ENCODE assay signal across 31 cellular contexts in the genomic region with DNA sequence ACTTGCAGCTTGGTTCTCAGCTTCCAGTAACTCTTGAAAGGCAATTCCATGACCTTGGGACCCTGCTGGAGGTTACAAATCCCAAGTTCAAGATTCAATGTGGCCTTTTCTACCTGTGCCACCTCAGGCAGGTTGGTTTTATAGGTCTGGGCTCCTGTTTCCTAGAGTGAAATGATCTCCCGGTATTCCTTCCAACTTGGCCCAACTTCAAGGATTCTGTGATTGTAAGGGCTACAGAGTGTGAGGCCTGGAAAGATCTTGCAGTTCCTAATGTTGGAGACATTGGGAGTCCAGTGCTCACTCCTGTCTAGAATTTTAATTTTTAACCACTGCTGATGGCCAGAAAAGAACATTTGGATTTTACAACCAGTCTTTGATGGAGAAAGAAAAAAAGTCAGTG.
A peak's percentile ranks its signal among the peaks of the same experiment; 100 is the strongest.
DNase-seq lines count a peak whose midpoint lies in the region; ATAC-seq, FAIRE-seq and TF ChIP-seq lines count a peak whose summit lies in the region.
"Had no signal": no experiment of that assay in that cellular context is flagged by ENCODE, and none has a peak within 500 bp of the region (broad histone marks: within the 10 kb centered on the region; RNA-seq: fewer than 3 reads in every experiment).

No MANE protein-coding gene starts in this region.

- no peaks in the 10 kb centered on the region for H3K27me3 ChIP-seq in IMR-90 (ENCODE audit: control insufficient read depth, insufficient read depth, low read length)
- H3K27me3 ChIP-seq: cardiac muscle cell, colonic mucosa, ovary, vagina had no signal

- H3K9me3 ChIP-seq in A549 (no peaks in the 10 kb centered on the region), IMR-90 (ENCODE audit: control insufficient read depth, insufficient read depth, low read length) (no peaks in the 10 kb centered on the region), mesodermal cell (ENCODE audit: control insufficient read depth, low read length) (peaks cover 5% of the 10 kb centered on the region)
- H3K9me3 ChIP-seq: colonic mucosa, ovary, vagina had no signal

- H4K8ac ChIP-seq in IMR-90 (ENCODE audit: low read depth in 2 of 2, low read length in 2 of 2) = peak overlapping the region in 1 of 2 experiments; percentile 44; a peak in 1 of 4 replicates

- H4K5ac ChIP-seq in IMR-90 (ENCODE audit: low read depth, low read length) = peak overlapping the region; percentile 38; the same call in 1 of the 2 replicates

- H2AFZ ChIP-seq in IMR-90 (replicated peaks; ENCODE audit: low read length, poor library complexity) = no peak overlapping the region

- 92% methylated on average over 1 of the region's 1 CpG for WGBS in A549 (ENCODE audit: missing lambda C conversion rate)
- WGBS in IMR-90 (ENCODE audit: extremely low coverage in 2 of 2, insufficient read length in 1 of 2), 2 experiments = 40% methylated on average over 1 of the region's 1 CpG; no CpG with 5 or more reads in 1 of the 2 experiments
- WGBS in mesodermal cell (ENCODE audit: insufficient coverage in 2 of 2), 2 experiments = 100% methylated on average over 1 of the region's 1 CpG; no CpG with 5 or more reads in 1 of the 2 experiments

- peaks cover 11% of the 10 kb centered on the region for H3K36me3 Mint-ChIP-seq in type B pancreatic cell
- H3K36me3 Mint-ChIP-seq: activated naive CD4-positive, alpha-beta T cell treated with anti-CD3 and anti-CD28 coated beads, Interleukin-2, amount 50 U/mL, for 72 hours; CD8-positive, alpha-beta T cell had no signal

- H3K4me1 ChIP-seq in A549 = peaks cover 28% of the 10 kb centered on the region
- H3K4me1 ChIP-seq in IMR-90 (ENCODE audit: control insufficient read depth, insufficient read depth, low read length) = peaks cover 20% of the 10 kb centered on the region
- peaks cover 35% of the 10 kb centered on the region for H3K4me1 ChIP-seq in mesodermal cell (ENCODE audit: control insufficient read depth, insufficient read depth, low read length, poor library complexity, severe bottlenecking)
- H3K4me1 ChIP-seq: colonic mucosa had no signal

- TF ChIP-seq EP300 in A549 (IDR thresholded peaks at IDR 0.05) = no peak

- DNase-seq in A549 (ENCODE audit: low read depth in 1 of 2, low spot score in 1 of 2) = no peak
- no peak for DNase-seq in IMR-90
- DNase-seq in GM10266 (ENCODE audit: extremely low spot score) = no peak
- DNase-seq in superior temporal gyrus (ENCODE audit: extremely low spot score) = no peak
- DNase-seq in type B pancreatic cell (ENCODE audit: extremely low spot score, unreplicated experiment) = no peak
- DNase-seq: activated CD4-positive, alpha-beta T cell treated with anti-CD3 and anti-CD28 coated beads for 48 hours; activated CD8-positive, alpha-beta memory T cell treated with anti-CD3 and anti-CD28 coated beads for 24 hours; activated T-cell treated with anti-CD3 and anti-CD28 coated beads for 4 hours; AML-193; CD8-positive, alpha-beta T cell; colonic mucosa; effector CD4-positive, alpha-beta T cell; hippocampal formation; Kasumi-1; left cardiac atrium; NCI-H1694; NCI-H446 treated with DMSO at 0.1 percent for 48 hours; ovary; stimulated activated CD4-positive, alpha-beta T cell treated with anti-CD3 and anti-CD28 coated beads, Interleukin-2, amount 100 ng/mL, for 24 hours; stimulated activated naive CD8-positive, alpha-beta T cell treated with anti-CD3 and anti-CD28 coated beads, Interleukin-15, Interleukin-2, amounts not matched to agents 100 U/mL and 50 U/mL, for 24 hours; T-helper 9 cell had no signal

- TF ChIP-seq RAD21 in A549 (conservative IDR thresholded peaks at IDR 0.05 in 1 of 2, IDR thresholded peaks at IDR 0.05 in 1 of 2) (no peak), IMR-90 (IDR thresholded peaks at IDR 0.05; ENCODE audit: low read length) (no peak)

- H3K27ac ChIP-seq in A549 (peak overlapping the region; percentile 48 to 69; a peak in 3 of 6 replicates), IMR-90 (ENCODE audit: insufficient read depth, low read length) (no peak overlapping the region; the same call in 1 of the 2 replicates), VCaP (peak overlapping the region; percentile 41), mesodermal cell (ENCODE audit: low read depth, low read length, severe bottlenecking) (peak overlapping the region; percentile 84)
- H3K27ac ChIP-seq: cardiac muscle cell, colonic mucosa, ovary, vagina had no signal

- peaks cover 0 to 26% of the 10 kb centered on the region in 2 experiments; a peak in 3 of 4 replicates for H3K79me1 ChIP-seq in IMR-90 (ENCODE audit: low read depth in 1 of 2, low read length in 2 of 2)

- H4K20me1 ChIP-seq in IMR-90 (ENCODE audit: insufficient read depth, low read length) = no peaks in the 10 kb centered on the region

- H3K4me3 ChIP-seq in A549 (no peak overlapping the region), IMR-90 (ENCODE audit: insufficient read depth, low read depth, low read length) (no peak overlapping the region), mesodermal cell (ENCODE audit: extremely low read depth, insufficient read depth, low read length, poor library complexity, severe bottlenecking) (no peak overlapping the region)
- H3K4me3 ChIP-seq: cardiac muscle cell, colonic mucosa, ovary, vagina had no signal

- H3K27me3 Mint-ChIP-seq in type B pancreatic cell = no peaks in the 10 kb centered on the region

- TF ChIP-seq CTCF in A549 (IDR thresholded peaks at IDR 0.05) (no peak), IMR-90 (conservative IDR thresholded peaks at IDR 0.05; ENCODE audit: low read depth, low read length) (no peak), VCaP (conservative IDR thresholded peaks at IDR 0.05) (no peak), GM10266 (IDR thresholded peaks at IDR 0.05; ENCODE audit: control insufficient read depth, insufficient read depth, low read depth, missing control alignments) (no peak), type B pancreatic cell (conservative IDR thresholded peaks at IDR 0.05) (no peak)

- H3K9me1 ChIP-seq in IMR-90 (ENCODE audit: insufficient read depth, low read length) = peaks cover 6% of the 10 kb centered on the region

- peak overlapping the region; percentile 75; the same call in 2 of the 3 replicates for H2BK15ac ChIP-seq in IMR-90 (ENCODE audit: low read depth, low read length)

- no peak overlapping the region for H3K23ac ChIP-seq in IMR-90 (ENCODE audit: low read depth, low read length)

- H3K36me3 ChIP-seq in IMR-90 (ENCODE audit: control insufficient read depth, insufficient read depth, low read length) (no peaks in the 10 kb centered on the region), mesodermal cell (ENCODE audit: control insufficient read depth, insufficient read depth, low read length) (peaks cover 23% of the 10 kb centered on the region)
- H3K36me3 ChIP-seq: cardiac muscle cell, colonic mucosa, ovary, vagina had no signal

- dilution Hi-C loops in IMR-90 (cut with HindIII; ENCODE audit: low sequenced_read_pairs, unreplicated experiment) = no loop called here

- no peak overlapping the region for H3K56ac ChIP-seq in IMR-90 (ENCODE audit: extremely low read depth, insufficient read depth, low read length)

- FAIRE-seq in A549 (lab: Jason Lieb, UNC) = no peak
- FAIRE-seq: GM12891, H54 had no signal

- H2BK5ac ChIP-seq in IMR-90 (ENCODE audit: low read depth, low read length, poor library complexity, severe bottlenecking) = no peak overlapping the region

- CTCF ChIA-PET in A549 (lab: Yijun Ruan, JAX) (interaction anchor here (1.0 to 1.5 kb wide), 3 partner anchors 21 to 223 kb away, joined by 3 to 5 read pairs (median 3); no protein-coding TSS in a partner anchor), IMR-90 (lab: Yijun Ruan, JAX) (no interaction called here)

- H3K14ac ChIP-seq in IMR-90 (replicated peaks; ENCODE audit: low read depth, low read length) = no peak overlapping the region; the same call in 1 of the 2 replicates

- intact Hi-C loops in IMR-90 (cut with micrococcal nuclease) = loop anchor here (10.0 kb wide), 1 partner anchor 211 kb away; no protein-coding TSS in a partner anchor

- H3K4me2 ChIP-seq in A549 (peak overlapping the region; percentile 35), IMR-90 (ENCODE audit: low read depth, low read length) (no peak overlapping the region)

- H3K4me1 Mint-ChIP-seq in type B pancreatic cell (ENCODE audit: unreplicated experiment) = peaks cover 33% of the 10 kb centered on the region

- peak overlapping the region; percentile 45 for H4K91ac ChIP-seq in IMR-90 (ENCODE audit: insufficient read depth, low read depth, low read length)

- in situ Hi-C loops in IMR-90 (cut with MboI; ENCODE audit: low sequenced_read_pairs) = loop anchor here (10.0 kb wide), 1 partner anchor 229 kb away; no protein-coding TSS in a partner anchor

- H2BK120ac ChIP-seq in IMR-90 (ENCODE audit: low read depth, low read length) = peak overlapping the region; percentile 49

- TF ChIP-seq POLR2A in A549 (IDR thresholded peaks at IDR 0.05; ENCODE audit: low read length) = no peak
- no peak for TF ChIP-seq POLR2A in IMR-90 (IDR thresholded peaks at IDR 0.05; ENCODE audit: low read depth, low read length)

- ATAC-seq in A549 (no peak), IMR-90 (ENCODE audit: low read depth) (no peak), HG02938 (IDR thresholded peaks at IDR 0.05; ENCODE audit: unreplicated experiment) (no peak)
- ATAC-seq: activated naive CD4-positive, alpha-beta T cell treated with anti-CD3 and anti-CD28 coated beads, Interleukin-2, amount 50 U/mL, for 72 hours; CD8-positive, alpha-beta T cell; left cardiac atrium; Right ventricle myocardium inferior; stimulated activated naive CD8-positive, alpha-beta T cell treated with anti-CD3 and anti-CD28 coated beads, Interleukin-15, Interleukin-2, amounts not matched to agents 100 U/mL and 50 U/mL, for 24 hours had no signal

- no peak overlapping the region for H3K9ac ChIP-seq in IMR-90 (ENCODE audit: low read depth, low read length)

- H3K27ac Mint-ChIP-seq in type B pancreatic cell = no peak overlapping the region
- H3K27ac Mint-ChIP-seq: activated naive CD4-positive, alpha-beta T cell treated with anti-CD3 and anti-CD28 coated beads, Interleukin-2, amount 50 U/mL, for 72 hours; CD8-positive, alpha-beta T cell had no signal

- no TSS peak for BruUV-seq in IMR-90 (replicated peaks; lab: Mats Ljungman, UMichigan)

- H3K18ac ChIP-seq in IMR-90 (ENCODE audit: low read depth, low read length) = peak overlapping the region; percentile 82

- peak overlapping the region; percentile 34 for H2AK5ac ChIP-seq in IMR-90 (ENCODE audit: low read depth, low read length)

- peak overlapping the region; percentile 62 for H3K4ac ChIP-seq in IMR-90 (ENCODE audit: low read depth, low read length)

- H3K9me3 Mint-ChIP-seq in type B pancreatic cell = no peaks in the 10 kb centered on the region
- H3K9me3 Mint-ChIP-seq: activated naive CD4-positive, alpha-beta T cell treated with anti-CD3 and anti-CD28 coated beads, Interleukin-2, amount 50 U/mL, for 72 hours; CD8-positive, alpha-beta T cell had no signal

- peak overlapping the region; percentile 81 for H2AK9ac ChIP-seq in IMR-90 (replicated peaks; ENCODE audit: low read depth, low read length, poor library complexity)

- POLR2A ChIA-PET in A549 (lab: Yijun Ruan, JAX) (no interaction called here), IMR-90 (lab: Charles Lee; ENCODE audit: unreplicated experiment) (no interaction called here)

- peak overlapping the region; percentile 63 for H2BK20ac ChIP-seq in IMR-90 (ENCODE audit: low read depth, low read length)

- H3K4me3 Mint-ChIP-seq in type B pancreatic cell = no peak overlapping the region
- H3K4me3 Mint-ChIP-seq: CD8-positive, alpha-beta T cell; neural crest cell had no signal

TF ChIP-seq in A549, 52 proteins besides CTCF, POLR2A, EP300 and RAD21 (continues in another document):
- no peak for TF ChIP-seq FOSB (CRISPR knock-in tag; IDR thresholded peaks at IDR 0.05)
